Comparison of ENCODE assay signal across 8 cellular contexts in genomic region chrX:56564182-56564885, GRCh38. TPM values are rescaled to one million over a fixed set of nuclear protein-coding genes. Genes with fewer than 3 reads are reported as not detected.
DNase-seq lines count a peak whose midpoint lies in the region; ATAC-seq and TF ChIP-seq lines count a peak whose summit lies in the region.

No MANE protein-coding gene starts in this region.

- no peak for TF ChIP-seq CTCF in Calu3 (IDR thresholded peaks at IDR 0.05; ENCODE audit: unreplicated experiment)
- TF ChIP-seq CTCF in foreskin fibroblast (IDR thresholded peaks at IDR 0.05; ENCODE audit: low read depth, low read length): no peak
- no peak for TF ChIP-seq CTCF in neutrophil (IDR thresholded peaks at IDR 0.05)
- no peak for TF ChIP-seq CTCF in vagina (IDR thresholded peaks at IDR 0.05)

- H3K36me3 Mint-ChIP-seq in Calu3 (ENCODE audit: insufficient read depth, unreplicated experiment): peaks cover 47% of the 10 kb centered on the region
- H3K36me3 Mint-ChIP-seq in activated T-helper 17 cell treated with anti-CD3 and anti-CD28 coated beads, Interleukin-2, amount 50 U/mL, for 72 hours (ENCODE audit: low read depth): peaks cover 57% of the 10 kb centered on the region

- no peaks in the 10 kb centered on the region for H3K9me3 Mint-ChIP-seq in Calu3 (ENCODE audit: low read depth, unreplicated experiment)
- no peaks in the 10 kb centered on the region for H3K9me3 Mint-ChIP-seq in activated T-helper 17 cell treated with anti-CD3 and anti-CD28 coated beads, Interleukin-2, amount 50 U/mL, for 72 hours

- H3K27ac Mint-ChIP-seq in Calu3 (ENCODE audit: unreplicated experiment): peak overlapping the region; percentile 85
- peak overlapping the region; percentile 97 for H3K27ac Mint-ChIP-seq in activated T-helper 17 cell treated with anti-CD3 and anti-CD28 coated beads, Interleukin-2, amount 50 U/mL, for 72 hours

- BruUV-seq in Calu3 (replicated peaks; lab: Mats Ljungman, UMichigan): TSS peak; percentile 34

- H3K4me3 Mint-ChIP-seq in Calu3 (ENCODE audit: low read depth, unreplicated experiment): peak overlapping the region; percentile 67
- H3K4me3 Mint-ChIP-seq in activated T-helper 17 cell treated with anti-CD3 and anti-CD28 coated beads, Interleukin-2, amount 50 U/mL, for 72 hours: peak overlapping the region; percentile 90

- intact Hi-C loops in Calu3 (cut with micrococcal nuclease; ENCODE audit: unreplicated experiment): loop anchor here (5.0 kb wide), 1 partner anchor 163 kb away; the partner anchor contains the start of gene NBDY
- intact Hi-C loops in vagina (cut with DNase I): no loop called here

- H3K27ac ChIP-seq in neutrophil (peak overlapping the region; percentile 91), vagina (peak overlapping the region; percentile 92)

- H3K4me3 ChIP-seq in foreskin fibroblast (ENCODE audit: low read depth in 1 of 2, low read length in 2 of 2) (peak overlapping the region; percentile 70 to 85), neutrophil (ENCODE audit: low read depth in 1 of 2, low read length in 1 of 2) (peak overlapping the region; percentile 69 to 74), vagina (peak overlapping the region; percentile 50 to 65)

- H3K27me3 Mint-ChIP-seq in Calu3 (ENCODE audit: unreplicated experiment): no peaks in the 10 kb centered on the region
- no peaks in the 10 kb centered on the region for H3K27me3 Mint-ChIP-seq in activated T-helper 17 cell treated with anti-CD3 and anti-CD28 coated beads, Interleukin-2, amount 50 U/mL, for 72 hours

- peaks cover 6% of the 10 kb centered on the region for H3K4me1 Mint-ChIP-seq in Calu3 (ENCODE audit: low read depth, unreplicated experiment)
- peaks cover 7% of the 10 kb centered on the region for H3K4me1 Mint-ChIP-seq in activated T-helper 17 cell treated with anti-CD3 and anti-CD28 coated beads, Interleukin-2, amount 50 U/mL, for 72 hours

- H3K9me3 ChIP-seq in neutrophil (no peaks in the 10 kb centered on the region), vagina (no peaks in the 10 kb centered on the region)

- DNase-seq in Calu3: peak; percentile 3
- DNase-seq in NCI-H1436 treated with DMSO at 0.1 percent for 48 hours (lab: John Stamatoyannopoulos, UW): peak; percentile 11
- DNase-seq in foreskin fibroblast: peak in 1 of 2 donors; percentile 42
- no peak for DNase-seq in vagina (ENCODE audit: extremely low spot score in 2 of 2)
- DNase-seq in DMS153 treated with DMSO at 0.1 percent for 48 hours (lab: John Stamatoyannopoulos, UW; ENCODE audit: unreplicated experiment): no peak

- CTCF ChIA-PET in Calu3 (lab: Charles Lee): no interaction called here

- TF ChIP-seq POLR2A in vagina (IDR thresholded peaks at IDR 0.05): no peak

- H3K4me1 ChIP-seq in neutrophil (ENCODE audit: control insufficient read depth in 1 of 2, insufficient read depth in 1 of 2, low read depth in 1 of 2, low read length in 1 of 2) (peaks cover 28 to 39% of the 10 kb centered on the region in 2 experiments), vagina (peaks cover 13% of the 10 kb centered on the region)

- H3K36me3 ChIP-seq in neutrophil: no peaks in the 10 kb centered on the region
- H3K36me3 ChIP-seq in vagina: no peaks in the 10 kb centered on the region

- ATAC-seq in GM21576 (IDR thresholded peaks at IDR 0.05; ENCODE audit: unreplicated experiment): peak; percentile 9
- peak; percentile 72 for ATAC-seq in activated T-helper 17 cell treated with anti-CD3 and anti-CD28 coated beads, Interleukin-2, amount 50 U/mL, for 72 hours (replicated peaks)

- H3K27me3 ChIP-seq in neutrophil (no peaks in the 10 kb centered on the region), vagina (no peaks in the 10 kb centered on the region)

RNA-seq across cellular contexts. Expression of gene UBQLN2, which starts 0.9 kb away (rescaled TPM):
- 33.7 and 38.2 TPM in 2 replicates for total RNA-seq in Calu3 (2022)
- total RNA-seq in activated T-helper 17 cell treated with anti-CD3 and anti-CD28 coated beads, Interleukin-2, amount 50 U/mL, for 72 hours: 10 to 100 TPM; 39.3 to 40.7 TPM
- total RNA-seq in vagina: 26.8 TPM

Comparison
In these comparisons a context has a peak if more than half of its experiments do, and no peak if none do; other contexts are left out.
1. DNase-seq: peak in Calu3 (single experiment) and NCI-H1436 treated with DMSO at 0.1 percent for 48 hours (single experiment); none in vagina (0 of 2) and DMS153 treated with DMSO at 0.1 percent for 48 hours (single experiment).
2. Peak in every context shown above with its lines, with median percentiles within 50 percentile points of each other: H3K4me3 ChIP-seq.